40 cellular contexts compared by ENCODE assay signal in the genomic region with DNA sequence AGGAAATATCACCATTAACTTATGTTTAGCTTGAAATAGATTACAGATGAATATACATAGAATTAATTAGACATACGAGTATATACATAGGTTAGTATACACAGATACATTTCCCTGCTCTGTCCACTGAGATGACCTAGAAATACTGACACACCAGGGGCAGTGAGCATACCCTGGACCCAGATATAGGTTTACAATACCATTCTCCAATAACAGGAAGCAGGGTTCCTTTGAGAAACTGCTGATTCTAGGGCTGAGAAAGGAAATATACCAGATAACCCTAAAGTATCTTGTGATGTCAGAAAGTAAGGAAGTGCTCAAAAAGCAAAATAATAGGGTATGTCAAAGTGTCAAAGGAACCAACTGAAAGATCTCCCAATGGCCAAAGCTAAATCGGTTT.
"Had no signal": no experiment of that assay in that cellular context is flagged by ENCODE, and none has a peak within 500 bp of the region (broad histone marks: within the 10 kb centered on the region; RNA-seq: fewer than 3 reads in every experiment).

No MANE protein-coding gene starts in this region.

- DNase-seq: activated CD4-positive, alpha-beta memory T cell treated with anti-CD3 and anti-CD28 coated beads, Interleukin-2, amount 10 ng/mL, durations not matched to agents 7 days and 5 days; activated CD4-positive, alpha-beta T cell treated with anti-CD3 and anti-CD28 coated beads for 1 hour; activated CD4-positive, alpha-beta T cell treated with anti-CD3 and anti-CD28 coated beads for 36 hours; activated CD4-positive, alpha-beta T cell treated with anti-CD3 and anti-CD28 coated beads for 48 hours; activated CD4-positive, alpha-beta T cell treated with anti-CD3 and anti-CD28 coated beads, Interleukin-2, amount 10 ng/mL, durations not matched to agents 7 days and 5 days; activated CD4-positive, alpha-beta T cell treated with anti-CD3 and anti-CD28 coated beads, Interleukin-2, amount 50 U/mL, for 48 hours; activated CD4-positive, CD25-positive, alpha-beta regulatory T cell; activated CD8-positive, alpha-beta memory T cell treated with anti-CD3 and anti-CD28 coated beads for 24 hours; activated CD8-positive, alpha-beta memory T cell treated with anti-CD3 and anti-CD28 coated beads, Interleukin-2, amount 10 ng/mL, durations not matched to agents 7 days and 5 days; activated CD8-positive, alpha-beta memory T cell treated with anti-CD3 and anti-CD28 coated beads, Interleukin-2, amount 50 U/mL, for 48 hours; activated CD8-positive, alpha-beta T cell treated with anti-CD3 and anti-CD28 coated beads, Interleukin-2, amount 10 ng/mL, durations not matched to agents 7 days and 5 days; activated effector memory CD4-positive, alpha-beta T cell treated with Interleukin-2 at 50 U/mL for 16 hours; activated gamma-delta T cell; activated naive CD4-positive, alpha-beta T cell treated with anti-CD3 and anti-CD28 coated beads, Interleukin-2, amount 10 ng/mL, durations not matched to agents 7 days and 5 days; activated naive CD4-positive, alpha-beta T cell treated with Interleukin-2 at 50 U/mL for 16 hours; activated naive CD8-positive, alpha-beta T cell treated with anti-CD3 and anti-CD28 coated beads, Interleukin-2, amount 10 ng/mL, durations not matched to agents 7 days and 5 days; activated naive CD8-positive, alpha-beta T cell treated with anti-CD3 and anti-CD28 coated beads, Interleukin-2, amount 50 U/mL, for 24 hours; activated T-cell treated with anti-CD3 and anti-CD28 coated beads, Interleukin-2, amount 50 U/mL, for 24 hours; activated T-cell treated with anti-CD3 and anti-CD28 coated beads, Interleukin-2, amount 50 U/mL, for 48 hours; amygdala; anterior cingulate cortex; caudate nucleus; cerebellar nuclear complex; T-helper 1 cell; T-helper 2 cell; T-helper 9 cell; WERI-Rb-1 had no signal

- H3K27ac Mint-ChIP-seq: activated CD4-positive, alpha-beta memory T cell treated with anti-CD3 and anti-CD28 coated beads, Interleukin-2, amount 10 ng/mL, durations not matched to agents 7 days and 5 days; activated CD4-positive, alpha-beta T cell treated with anti-CD3 and anti-CD28 coated beads for 36 hours; activated CD4-positive, alpha-beta T cell treated with anti-CD3 and anti-CD28 coated beads, Interleukin-2, amount 10 ng/mL, durations not matched to agents 7 days and 5 days; activated CD8-positive, alpha-beta memory T cell treated with anti-CD3 and anti-CD28 coated beads, Interleukin-2, amount 10 ng/mL, durations not matched to agents 7 days and 5 days; activated CD8-positive, alpha-beta T cell treated with anti-CD3 and anti-CD28 coated beads, Interleukin-2, amount 10 ng/mL, durations not matched to agents 7 days and 5 days; activated naive CD4-positive, alpha-beta T cell treated with anti-CD3 and anti-CD28 coated beads, Interleukin-2, amount 10 ng/mL, durations not matched to agents 7 days and 5 days; activated naive CD4-positive, alpha-beta T cell treated with anti-CD3 and anti-CD28 coated beads, Interleukin-2, amount 50 U/mL, for 24 hours; activated naive CD8-positive, alpha-beta T cell; activated naive CD8-positive, alpha-beta T cell treated with anti-CD3 and anti-CD28 coated beads, Interleukin-2, amount 10 ng/mL, durations not matched to agents 7 days and 5 days; activated naive CD8-positive, alpha-beta T cell treated with anti-CD3 and anti-CD28 coated beads, Interleukin-2, amount 50 U/mL, for 24 hours; activated T-cell treated with anti-CD3 and anti-CD28 coated beads, Interleukin-2, amount 50 U/mL, for 24 hours; activated T-helper 2 cell treated with anti-CD3 and anti-CD28 coated beads, Interferon-gamma antibody, Interleukin-2, Interleukin-4, amounts not matched to agents 10 μg/mL and 5 μg/mL and 100 μg/mL, durations not matched to agents 14 hours and 24 hours and 36 hours; brain; T-helper 1 cell treated with Interleukin-12 subunit alpha and Interleukin-12 subunit beta and Interleukin-4 antibody, amounts not matched to agents 30 μg/mL and 1 μg/mL, for 36 hours; T-helper 2 cell treated with Interferon-gamma antibody and Interleukin-4, amounts not matched to agents 5 μg/mL and 100 μg/mL, for 36 hours; WTC11 had no signal

- H3K4me1 ChIP-seq: ascending aorta had no signal

- H3K36me3 ChIP-seq: ascending aorta, cardiac muscle cell, WERI-Rb-1 had no signal

- ATAC-seq: activated CD4-positive, alpha-beta T cell treated with anti-CD3 and anti-CD28 coated beads for 36 hours; activated CD4-positive, CD25-positive, alpha-beta regulatory T cell treated with anti-CD3 and anti-CD28 coated beads, Interleukin-2, amount 50 U/mL, for 24 hours; activated CD8-positive, alpha-beta memory T cell treated with anti-CD3 and anti-CD28 coated beads, Interleukin-2, amount 10 ng/mL, durations not matched to agents 7 days and 5 days; activated CD8-positive, alpha-beta T cell treated with anti-CD3 and anti-CD28 coated beads, Interleukin-2, amount 10 ng/mL, durations not matched to agents 7 days and 5 days; activated naive CD8-positive, alpha-beta T cell treated with anti-CD3 and anti-CD28 coated beads, Interleukin-2, amount 50 U/mL, for 24 hours; WTC11 had no signal

- H3K36me3 Mint-ChIP-seq: activated CD8-positive, alpha-beta memory T cell treated with anti-CD3 and anti-CD28 coated beads, Interleukin-2, amount 10 ng/mL, durations not matched to agents 7 days and 5 days; activated naive CD4-positive, alpha-beta T cell treated with anti-CD3 and anti-CD28 coated beads, Interleukin-2, amount 10 ng/mL, durations not matched to agents 7 days and 5 days; activated naive CD4-positive, alpha-beta T cell treated with anti-CD3 and anti-CD28 coated beads, Interleukin-2, amount 50 U/mL, for 24 hours; activated naive CD8-positive, alpha-beta T cell; activated naive CD8-positive, alpha-beta T cell treated with anti-CD3 and anti-CD28 coated beads, Interleukin-2, amount 10 ng/mL, durations not matched to agents 7 days and 5 days; brain had no signal

- H3K9me3 Mint-ChIP-seq: activated naive CD8-positive, alpha-beta T cell treated with anti-CD3 and anti-CD28 coated beads, Interleukin-2, amount 10 ng/mL, durations not matched to agents 7 days and 5 days had no signal

- H3K9me3 ChIP-seq: ascending aorta had no signal

- H3K27me3 Mint-ChIP-seq: activated CD4-positive, alpha-beta memory T cell treated with anti-CD3 and anti-CD28 coated beads, Interleukin-2, amount 10 ng/mL, durations not matched to agents 7 days and 5 days; activated CD4-positive, alpha-beta T cell treated with anti-CD3 and anti-CD28 coated beads for 36 hours; activated CD4-positive, alpha-beta T cell treated with anti-CD3 and anti-CD28 coated beads, Interleukin-2, amount 10 ng/mL, durations not matched to agents 7 days and 5 days; activated CD8-positive, alpha-beta memory T cell treated with anti-CD3 and anti-CD28 coated beads, Interleukin-2, amount 10 ng/mL, durations not matched to agents 7 days and 5 days; activated naive CD4-positive, alpha-beta T cell treated with anti-CD3 and anti-CD28 coated beads, Interleukin-2, amount 10 ng/mL, durations not matched to agents 7 days and 5 days; activated naive CD4-positive, alpha-beta T cell treated with anti-CD3 and anti-CD28 coated beads, Interleukin-2, amount 50 U/mL, for 24 hours; activated naive CD8-positive, alpha-beta T cell; activated naive CD8-positive, alpha-beta T cell treated with anti-CD3 and anti-CD28 coated beads, Interleukin-2, amount 10 ng/mL, durations not matched to agents 7 days and 5 days; activated naive CD8-positive, alpha-beta T cell treated with anti-CD3 and anti-CD28 coated beads, Interleukin-2, amount 50 U/mL, for 24 hours; activated T-cell treated with anti-CD3 and anti-CD28 coated beads, Interleukin-2, amount 50 U/mL, for 24 hours; central memory CD8-positive, alpha-beta T cell had no signal

- FAIRE-seq: bronchial epithelial cell, TTC549 had no signal

- H3K4me3 ChIP-seq: ascending aorta, cardiac muscle cell had no signal

- H3K27me3 ChIP-seq: ascending aorta, cardiac muscle cell had no signal

- H3K27ac ChIP-seq: ascending aorta, cardiac muscle cell, WERI-Rb-1 had no signal

- H3K4me1 Mint-ChIP-seq: activated CD4-positive, alpha-beta memory T cell treated with anti-CD3 and anti-CD28 coated beads, Interleukin-2, amount 10 ng/mL, durations not matched to agents 7 days and 5 days; activated CD4-positive, alpha-beta T cell treated with anti-CD3 and anti-CD28 coated beads for 36 hours; activated CD4-positive, alpha-beta T cell treated with anti-CD3 and anti-CD28 coated beads, Interleukin-2, amount 10 ng/mL, durations not matched to agents 7 days and 5 days; activated CD8-positive, alpha-beta memory T cell treated with anti-CD3 and anti-CD28 coated beads, Interleukin-2, amount 10 ng/mL, durations not matched to agents 7 days and 5 days; activated naive CD4-positive, alpha-beta T cell treated with anti-CD3 and anti-CD28 coated beads, Interleukin-2, amount 10 ng/mL, durations not matched to agents 7 days and 5 days; activated naive CD4-positive, alpha-beta T cell treated with anti-CD3 and anti-CD28 coated beads, Interleukin-2, amount 50 U/mL, for 24 hours; activated naive CD8-positive, alpha-beta T cell treated with anti-CD3 and anti-CD28 coated beads, Interleukin-2, amount 10 ng/mL, durations not matched to agents 7 days and 5 days; activated naive CD8-positive, alpha-beta T cell treated with anti-CD3 and anti-CD28 coated beads, Interleukin-2, amount 50 U/mL, for 24 hours; brain; central memory CD8-positive, alpha-beta T cell; WTC11 had no signal

- H3K4me3 Mint-ChIP-seq: activated CD4-positive, alpha-beta memory T cell treated with anti-CD3 and anti-CD28 coated beads, Interleukin-2, amount 10 ng/mL, durations not matched to agents 7 days and 5 days; activated CD4-positive, alpha-beta T cell treated with anti-CD3 and anti-CD28 coated beads for 36 hours; activated CD4-positive, alpha-beta T cell treated with anti-CD3 and anti-CD28 coated beads, Interleukin-2, amount 10 ng/mL, durations not matched to agents 7 days and 5 days; activated CD8-positive, alpha-beta memory T cell treated with anti-CD3 and anti-CD28 coated beads, Interleukin-2, amount 10 ng/mL, durations not matched to agents 7 days and 5 days; activated CD8-positive, alpha-beta T cell treated with anti-CD3 and anti-CD28 coated beads, Interleukin-2, amount 10 ng/mL, durations not matched to agents 7 days and 5 days; activated naive CD4-positive, alpha-beta T cell treated with anti-CD3 and anti-CD28 coated beads, Interleukin-2, amount 10 ng/mL, durations not matched to agents 7 days and 5 days; activated naive CD4-positive, alpha-beta T cell treated with anti-CD3 and anti-CD28 coated beads, Interleukin-2, amount 50 U/mL, for 24 hours; activated naive CD8-positive, alpha-beta T cell; activated naive CD8-positive, alpha-beta T cell treated with anti-CD3 and anti-CD28 coated beads, Interleukin-2, amount 10 ng/mL, durations not matched to agents 7 days and 5 days; activated naive CD8-positive, alpha-beta T cell treated with anti-CD3 and anti-CD28 coated beads, Interleukin-2, amount 50 U/mL, for 24 hours; activated T-cell treated with anti-CD3 and anti-CD28 coated beads, Interleukin-2, amount 50 U/mL, for 24 hours; brain; central memory CD8-positive, alpha-beta T cell; T-helper 1 cell treated with Interleukin-12 subunit alpha and Interleukin-12 subunit beta and Interleukin-4 antibody, amounts not matched to agents 30 μg/mL and 1 μg/mL, for 36 hours; T-helper 2 cell treated with Interferon-gamma antibody and Interleukin-4, amounts not matched to agents 5 μg/mL and 100 μg/mL, for 36 hours; WTC11 had no signal
